10 cellular contexts compared by ENCODE assay signal in genomic region chr4:53558061-53558801, GRCh38. TPM values are rescaled to one million over a fixed set of nuclear protein-coding genes. Genes with fewer than 3 reads are reported as not detected.
A peak's percentile ranks its signal among the peaks of the same experiment; 100 is the strongest.
DNase-seq lines count a peak whose midpoint lies in the region; ATAC-seq, FAIRE-seq and TF ChIP-seq lines count a peak whose summit lies in the region.
"Had no signal": no experiment of that assay in that cellular context is flagged by ENCODE, and none has a peak within 500 bp of the region (broad histone marks: within the 10 kb centered on the region; RNA-seq: fewer than 3 reads in every experiment).

No MANE protein-coding gene starts in this region.

- no peaks in the 10 kb centered on the region for H3K9me1 ChIP-seq in K562 (ENCODE audit: control insufficient read depth, insufficient read depth, low read length)
- no peaks in the 10 kb centered on the region for H3K9me1 ChIP-seq in keratinocyte (ENCODE audit: control insufficient read depth, extremely low read depth, insufficient read depth, low read length)

- BruUV-seq in K562 (replicated peaks; lab: Mats Ljungman, UMichigan): no TSS peak

- H3K9me3 ChIP-seq in K562 (replicated peaks; ENCODE audit: control insufficient read depth, insufficient read depth, low read depth, low read length): no peaks in the 10 kb centered on the region
- H3K9me3 ChIP-seq in keratinocyte (ENCODE audit: control insufficient read depth, low read depth, low read length): no peaks in the 10 kb centered on the region
- H3K9me3 ChIP-seq: gastrocnemius medialis had no signal

- peak; percentile 33; the same call in 1 of the 2 replicates for TF ChIP-seq CTCF in AG10803 (conservative IDR thresholded peaks at IDR 0.05; ENCODE audit: low read length)
- no peak for TF ChIP-seq CTCF in K562 (IDR thresholded peaks at IDR 0.05 in 2 of 3, conservative IDR thresholded peaks at IDR 0.05 in 1 of 3; ENCODE audit: insufficient read depth in 2 of 3, low read depth in 1 of 3, low read length in 3 of 3)
- TF ChIP-seq CTCF in keratinocyte (optimal IDR thresholded peaks at IDR 0.05 in 1 of 3, IDR thresholded peaks at IDR 0.05 in 1 of 3, conservative IDR thresholded peaks at IDR 0.05 in 1 of 3; ENCODE audit: extremely low read depth in 1 of 3, insufficient read depth in 2 of 3, low read length in 3 of 3): no peak

- POLR2A ChIA-PET in K562 (lab: Yijun Ruan, JAX): interaction anchor here (0.7 to 1.5 kb wide), 3 partner anchors 12 to 19 kb away, joined by 3 to 5 read pairs (median 3); no protein-coding TSS in a partner anchor

- H3K9ac ChIP-seq in K562 (ENCODE audit: insufficient read depth in 1 of 2, low read depth in 2 of 2, low read length in 2 of 2) (no peak overlapping the region), keratinocyte (ENCODE audit: control insufficient read depth, extremely low read depth, insufficient read depth, low read length) (no peak overlapping the region)

- no peak for TF ChIP-seq POLR2A in K562 (conservative IDR thresholded peaks at IDR 0.05)

- FAIRE-seq in K562 (lab: Jason Lieb, UNC) (no peak), keratinocyte (lab: Jason Lieb, UNC) (peak; percentile 77)

- peak; percentile 87 for DNase-seq in AG10803 (ENCODE audit: low read depth)
- DNase-seq in M059J (ENCODE audit: low read depth): peak; percentile 62
- DNase-seq in K562 (ENCODE audit: extremely low read depth in 1 of 4, low spot score in 3 of 4): no peak
- DNase-seq in keratinocyte (ENCODE audit: low read depth, low spot score): no peak
- no peak for DNase-seq in stimulated activated naive CD4-positive, alpha-beta T cell treated with Interleukin-2 at 50 U/mL for 16 hours (lab: John Stamatoyannopoulos, UW)
- DNase-seq in activated T-cell treated with anti-CD3 and anti-CD28 coated beads, Interleukin-2, amount 50 U/mL, for 48 hours: no peak
- no peak for DNase-seq in T-helper 9 cell
- DNase-seq: activated CD4-positive, alpha-beta T cell treated with anti-CD3 and anti-CD28 coated beads, Interleukin-2, amount 50 U/mL, for 48 hours; gastrocnemius medialis had no signal

- no peak for TF ChIP-seq EP300 in K562 (IDR thresholded peaks at IDR 0.05; ENCODE audit: low read length)

- CTCF ChIA-PET in K562 (lab: Yijun Ruan, JAX; ENCODE audit: low intra/inter-chr PET ratio): no interaction called here

- H3K4me3 ChIP-seq in AG10803 (ENCODE audit: low read length): peak overlapping the region; percentile 57
- H3K4me3 ChIP-seq in K562: no peak overlapping the region
- H3K4me3 ChIP-seq in keratinocyte (ENCODE audit: control insufficient read depth in 2 of 3, extremely low read depth in 1 of 3, insufficient read depth in 2 of 3, low read depth in 1 of 3, low read length in 3 of 3): peak overlapping the region in 2 of 3 experiments; percentile 23 to 33
- H3K4me3 ChIP-seq: gastrocnemius medialis had no signal

- H3K4me1 ChIP-seq in K562 (replicated peaks in 1 of 2; ENCODE audit: control insufficient read depth in 2 of 2, insufficient read depth in 2 of 2, low read length in 2 of 2) (peaks cover 0 to 6% of the 10 kb centered on the region in 2 experiments; a peak in 1 of 5 replicates), keratinocyte (ENCODE audit: control insufficient read depth, extremely low read depth, insufficient read depth, low read length) (peaks cover 38% of the 10 kb centered on the region)

- H3K4me2 ChIP-seq in K562 (ENCODE audit: insufficient read depth, low read length): no peak overlapping the region
- peak overlapping the region; percentile 74 for H3K4me2 ChIP-seq in keratinocyte (ENCODE audit: control insufficient read depth, extremely low read depth, insufficient read depth, low read depth, low read length)

- ATAC-seq in K562: no peak
- ATAC-seq in HG02759 (IDR thresholded peaks at IDR 0.05; ENCODE audit: unreplicated experiment): no peak

- intact Hi-C loops in K562 (cut with micrococcal nuclease): no loop called here

- H3K79me2 ChIP-seq in K562 (ENCODE audit: control insufficient read depth, insufficient read depth, low read length) (no peaks in the 10 kb centered on the region), keratinocyte (ENCODE audit: control insufficient read depth, insufficient read depth, low read length) (no peaks in the 10 kb centered on the region)

- in situ Hi-C loops in K562 (cut with MboI): no loop called here

- no peak overlapping the region for H2AFZ ChIP-seq in K562 (ENCODE audit: low read depth, low read length)
- H2AFZ ChIP-seq in keratinocyte (ENCODE audit: control insufficient read depth, low read length): no peak overlapping the region

- WGBS in K562 (ENCODE audit: insufficient coverage, low coverage, missing lambda C conversion rate): 7% methylated on average over 12 of the region's 12 CpGs

- H4K20me1 ChIP-seq in K562 (replicated peaks; ENCODE audit: control insufficient read depth, insufficient read depth, low read length): no peaks in the 10 kb centered on the region
- H4K20me1 ChIP-seq in keratinocyte (ENCODE audit: control insufficient read depth, extremely low read depth, insufficient read depth, low read length): no peaks in the 10 kb centered on the region

- H3K36me3 ChIP-seq in K562 (ENCODE audit: control insufficient read depth, insufficient read depth, low read length) (no peaks in the 10 kb centered on the region), keratinocyte (ENCODE audit: control insufficient read depth in 2 of 2, extremely low read depth in 1 of 2, insufficient read depth in 2 of 2, low read length in 2 of 2) (no peaks in the 10 kb centered on the region)
- H3K36me3 ChIP-seq: gastrocnemius medialis had no signal

- H3K27me3 ChIP-seq in K562 (ENCODE audit: control insufficient read depth in 2 of 2, insufficient read depth in 2 of 2, low read length in 2 of 2) (peaks cover 8 to 11% of the 10 kb centered on the region in 2 experiments; a peak in 4 of 5 replicates), keratinocyte (ENCODE audit: control insufficient read depth, extremely low read depth, insufficient read depth, low read length) (no peaks in the 10 kb centered on the region)
- H3K27me3 ChIP-seq: gastrocnemius medialis had no signal

- no peak overlapping the region for H3K27ac ChIP-seq in K562 (ENCODE audit: extremely low read depth, low read depth, low read length)
- peak overlapping the region; percentile 59 for H3K27ac ChIP-seq in keratinocyte (ENCODE audit: control insufficient read depth, insufficient read depth, low read length)

- TF ChIP-seq RAD21 in K562 (CRISPR knock-in tag; conservative IDR thresholded peaks at IDR 0.05 in 1 of 2, IDR thresholded peaks at IDR 0.05 in 1 of 2): no peak

- dilution Hi-C loops in keratinocyte (cut with MboI; ENCODE audit: extremely low pct_ligation_motif_present, low sequenced_read_pairs): no loop called here

TF ChIP-seq in K562, 482 proteins besides CTCF, POLR2A, EP300 and RAD21:
- TF ChIP-seq FOSL1 (tag; conservative IDR thresholded peaks at IDR 0.05) (peak; percentile 47; the same call in 1 of the 2 replicates), ARNT (IDR thresholded peaks at IDR 0.05) (no peak), RHOXF2B (CRISPR knock-in tag; conservative IDR thresholded peaks at IDR 0.05) (no peak), TARDBP (IDR thresholded peaks at IDR 0.05) (no peak)

RNA-seq across cellular contexts. Expression of gene LNX1, which starts 33.1 kb away (rescaled TPM):
- total RNA-seq in M059J (2014; rRNA removed; shearing (Covaris generic)): 0.39 and 1.7 TPM in 2 replicates
- 1.7 and 3.0 TPM in 2 replicates for total RNA-seq in K562 (2011; cell fraction: chromatin; rRNA removed; ENCODE audit: low replicate concordance)
- total RNA-seq in K562 (2011; cell fraction: nucleolus; rRNA removed): 1.0 and 1.1 TPM in 2 replicates
- 1.9 and 2.4 TPM in 2 replicates for total RNA-seq in K562 (2011; cell fraction: nucleoplasm; rRNA removed)
- total RNA-seq in K562 (2014; rRNA removed): 2.0 and 3.3 TPM in 2 replicates
- total RNA-seq in K562 (2014; rRNA removed; fragmentation: Illumina TruSeq; extraction: Trizol): 2.5 and 2.6 TPM in 2 replicates
- 2.1 and 2.2 TPM in 2 replicates for total RNA-seq in K562 (2015; rRNA removed; fragmentation: Illumina TruSeq; extraction: Trizol)
- 2.5 and 2.8 TPM in 2 replicates for total RNA-seq in K562 (2021)
- polyA plus RNA-seq in K562 (2011; rRNA removed): 0.40 and 0.45 TPM in 2 replicates
- polyA plus RNA-seq in K562 (2011; cell fraction: cytosol; rRNA removed): 0.25 and 0.67 TPM in 2 replicates
- polyA plus RNA-seq in K562 (2011; cell fraction: nucleus; rRNA removed): 0.46 and 1.00 TPM in 2 replicates
- polyA plus RNA-seq in K562 (2012): 3.2 and 8.1 TPM in 2 replicates
- 3.0 and 5.0 TPM in 2 replicates for polyA plus RNA-seq in K562 (2014; fragmentation: Illumina TruSeq; extraction: Trizol)
- polyA plus RNA-seq in K562 (2014; fragmentation: Nextera tagmentation; extraction: Ambion mirVana): 1 to 10 TPM; 2.2 to 3.6 TPM
- 1.6 and 2.3 TPM in 2 replicates for polyA plus RNA-seq in K562 (2014; rRNA removed)
- 0.78 and 1.3 TPM in 2 replicates for polyA minus RNA-seq in K562 (2011; rRNA and poly(A)+ RNA removed)
- 0.73 and 0.95 TPM in 2 replicates for polyA minus RNA-seq in K562 (2011; cell fraction: cytosol; rRNA and poly(A)+ RNA removed)
- polyA minus RNA-seq in K562 (2011; cell fraction: nucleus; rRNA and poly(A)+ RNA removed): 0.33 and 0.54 TPM in 2 replicates
- 0.17 to 0.32 TPM (median 0.22 TPM) in 3 replicates for polyA plus RNA-seq in keratinocyte
- polyA plus RNA-seq in keratinocyte (2011; ENCODE audit: low read depth): 3.7 TPM
- 0.21 and 0.26 TPM in 2 replicates for polyA plus RNA-seq in keratinocyte (2011; cell fraction: cytosol; rRNA removed)
- 0.39 TPM in 1 of 2 replicates, not detected in the other for polyA plus RNA-seq in keratinocyte (2011; cell fraction: nucleus; rRNA removed)
- polyA plus RNA-seq in keratinocyte (2012; ENCODE audit: low replicate concordance): 0.47 and 3.9 TPM in 2 replicates
- polyA minus RNA-seq in keratinocyte: 0.29 to 1.5 TPM (median 1.4 TPM) in 3 replicates
- not detected for polyA minus RNA-seq in keratinocyte (2011; cell fraction: cytosol; rRNA and poly(A)+ RNA removed)
- polyA minus RNA-seq in keratinocyte (2011; cell fraction: nucleus; rRNA and poly(A)+ RNA removed): 0.42 TPM in 1 of 2 replicates, not detected in the other

Comparison
In these comparisons a context has a peak if more than half of its experiments do, and no peak if none do; other contexts are left out.
1. DNase-seq: peak in AG10803 (single experiment) and M059J (single experiment); none in K562 (0 of 4), keratinocyte (single experiment), stimulated activated naive CD4-positive, alpha-beta T cell treated with Interleukin-2 at 50 U/mL for 16 hours (single experiment), activated T-cell treated with anti-CD3 and anti-CD28 coated beads, Interleukin-2, amount 50 U/mL, for 48 hours (0 of 2) and T-helper 9 cell (single experiment).